Comparison of ENCODE assay signal across 8 cellular contexts in genomic region chr11:31240340-31240904, GRCh38.
DNase-seq lines count a peak whose midpoint lies in the region; ATAC-seq and TF ChIP-seq lines count a peak whose summit lies in the region.

No MANE protein-coding gene starts in this region.

- no peaks in the 10 kb centered on the region for H3K27me3 Mint-ChIP-seq in activated naive CD4-positive, alpha-beta T cell treated with anti-CD3 and anti-CD28 coated beads, Interleukin-2, amount 10 ng/mL, durations not matched to agents 7 days and 5 days

- WGBS in prostate gland = 22% methylated on average over 5 of the region's 5 CpGs
- WGBS in gastroesophageal sphincter (ENCODE audit: low coverage in 1 of 2), 2 donors = 19 to 24% methylated on average over 5 of the region's 5 CpGs

- CTCF ChIA-PET in activated naive CD4-positive, alpha-beta T cell treated with anti-CD3 and anti-CD28 coated beads, Interleukin-2, amount 10 ng/mL, durations not matched to agents 7 days and 5 days (lab: Charles Lee) = interaction anchor here (0.8 to 2.2 kb wide), 5 partner anchors 29 to 935 kb away, joined by 3 to 8 read pairs (median 4); no protein-coding TSS in a partner anchor

- H3K27ac ChIP-seq in RWPE2 (ENCODE audit: poor library complexity, severe bottlenecking) (no peak overlapping the region), epithelial cell of prostate (no peak overlapping the region), prostate gland (no peak overlapping the region), gastroesophageal sphincter (no peak overlapping the region)

- H3K4me3 ChIP-seq in RWPE2 (ENCODE audit: severe bottlenecking) (no peak overlapping the region), prostate gland (no peak overlapping the region), gastroesophageal sphincter (no peak overlapping the region)

- TF ChIP-seq POLR2A in prostate gland (IDR thresholded peaks at IDR 0.05) (no peak), gastroesophageal sphincter (IDR thresholded peaks at IDR 0.05) (no peak)

- TF ChIP-seq CTCF in LNCAP (IDR thresholded peaks at IDR 0.05) (peak; percentile 66), RWPE2 (IDR thresholded peaks at IDR 0.05; ENCODE audit: poor library complexity, severe bottlenecking) (peak; percentile 63), prostate gland (IDR thresholded peaks at IDR 0.05) (peak in 3 of 4 experiments; percentile 23 to 40 (median 31)), gastroesophageal sphincter (IDR thresholded peaks at IDR 0.05) (peak in 2 of 4 experiments; percentile 21 to 44)

- H3K27me3 ChIP-seq in RWPE2 (ENCODE audit: insufficient read depth, poor library complexity, severe bottlenecking) (no peaks in the 10 kb centered on the region), prostate gland (replicated peaks; ENCODE audit: insufficient read depth) (no peaks in the 10 kb centered on the region), gastroesophageal sphincter (no peaks in the 10 kb centered on the region)

- peak; percentile 39 for DNase-seq in activated naive CD4-positive, alpha-beta T cell treated with anti-CD3 and anti-CD28 coated beads, Interleukin-2, amount 10 ng/mL, durations not matched to agents 7 days and 5 days
- DNase-seq in activated naive CD4-positive, alpha-beta T cell (lab: John Stamatoyannopoulos, UW) = no peak
- DNase-seq in RWPE2 (ENCODE audit: low spot score) = no peak
- DNase-seq in epithelial cell of prostate (ENCODE audit: low read depth, low spot score) = peak; percentile 14
- peak; percentile 5 for DNase-seq in prostate gland (ENCODE audit: low spot score)

- H3K4me1 ChIP-seq in RWPE2 (ENCODE audit: insufficient read depth, poor library complexity, severe bottlenecking) = no peaks in the 10 kb centered on the region
- no peaks in the 10 kb centered on the region for H3K4me1 ChIP-seq in prostate gland (replicated peaks)
- H3K4me1 ChIP-seq in gastroesophageal sphincter = no peaks in the 10 kb centered on the region

- no peak overlapping the region for H3K27ac Mint-ChIP-seq in activated naive CD4-positive, alpha-beta T cell treated with anti-CD3 and anti-CD28 coated beads, Interleukin-2, amount 10 ng/mL, durations not matched to agents 7 days and 5 days

- no peaks in the 10 kb centered on the region for H3K36me3 Mint-ChIP-seq in activated naive CD4-positive, alpha-beta T cell treated with anti-CD3 and anti-CD28 coated beads, Interleukin-2, amount 10 ng/mL, durations not matched to agents 7 days and 5 days

- no peak for TF ChIP-seq EP300 in gastroesophageal sphincter (IDR thresholded peaks at IDR 0.05)

- no peak overlapping the region for H3K4me3 Mint-ChIP-seq in activated naive CD4-positive, alpha-beta T cell treated with anti-CD3 and anti-CD28 coated beads, Interleukin-2, amount 10 ng/mL, durations not matched to agents 7 days and 5 days

- intact Hi-C loops in prostate gland (cut with DNase I) = no loop called here

- H3K36me3 ChIP-seq in RWPE2 (ENCODE audit: low read depth) (no peaks in the 10 kb centered on the region), prostate gland (no peaks in the 10 kb centered on the region), gastroesophageal sphincter (no peaks in the 10 kb centered on the region)

- ATAC-seq in RWPE2 (ENCODE audit: low read depth) (0 out of 3 replicates have a peak, but pooled peaks have one; percentile 42), gastroesophageal sphincter (no peak), GM21723 (IDR thresholded peaks at IDR 0.05; ENCODE audit: unreplicated experiment) (no peak)

- H3K9me3 ChIP-seq in RWPE2 (ENCODE audit: severe bottlenecking) = no peaks in the 10 kb centered on the region
- no peaks in the 10 kb centered on the region for H3K9me3 ChIP-seq in prostate gland
- no peaks in the 10 kb centered on the region for H3K9me3 ChIP-seq in gastroesophageal sphincter

- H3K4me1 Mint-ChIP-seq in activated naive CD4-positive, alpha-beta T cell treated with anti-CD3 and anti-CD28 coated beads, Interleukin-2, amount 10 ng/mL, durations not matched to agents 7 days and 5 days = no peaks in the 10 kb centered on the region

- no peaks in the 10 kb centered on the region for H3K9me3 Mint-ChIP-seq in activated naive CD4-positive, alpha-beta T cell treated with anti-CD3 and anti-CD28 coated beads, Interleukin-2, amount 10 ng/mL, durations not matched to agents 7 days and 5 days

Comparison
In these comparisons a context has a peak if more than half of its experiments do, and no peak if none do; other contexts are left out.
1. DNase-seq: peak in activated naive CD4-positive, alpha-beta T cell treated with anti-CD3 and anti-CD28 coated beads, Interleukin-2, amount 10 ng/mL, durations not matched to agents 7 days and 5 days (single experiment), epithelial cell of prostate (single experiment) and prostate gland (single experiment); none in activated naive CD4-positive, alpha-beta T cell (0 of 4) and RWPE2 (single experiment).